In genomic region chr1:144002141-144002881, GRCh38 we compare ENCODE assay signal across 8 cellular contexts. TPM values are rescaled to one million over a fixed set of nuclear protein-coding genes. Genes with fewer than 3 reads are reported as not detected.
DNase-seq lines count a peak whose midpoint lies in the region; ATAC-seq and TF ChIP-seq lines count a peak whose summit lies in the region.
"Not testable (repeated sequence)": the region's sequence is repeated elsewhere in the genome, so short reads cannot be mapped to it uniquely, and the experiment has no call there.

No MANE protein-coding gene starts in this region.

- not testable (repeated sequence) for H4K20me1 ChIP-seq in IMR-90 (ENCODE audit: insufficient read depth, low read length)

- H3K79me1 ChIP-seq in IMR-90 (ENCODE audit: low read depth in 1 of 2, low read length in 2 of 2) = not testable (repeated sequence)

- POLR2A ChIA-PET in IMR-90 (lab: Charles Lee; ENCODE audit: unreplicated experiment) = not testable (repeated sequence)

- H2AK5ac ChIP-seq in IMR-90 (ENCODE audit: low read depth, low read length) = not testable (repeated sequence)

- intact Hi-C loops in IMR-90 (cut with micrococcal nuclease) = not testable (repeated sequence)

- H3K36me3 Mint-ChIP-seq in endodermal cell (ENCODE audit: low read depth); stimulated activated memory B cell treated with anti-CD40 and anti-IgM and Interleukin-4, amounts not matched to agents 10 μg/mL and 1 μg/mL and 100 μg/mL, for 72 hours: not testable (repeated sequence)

- DNase-seq in IMR-90 = peak; percentile 0
- not testable (repeated sequence) for DNase-seq in WERI-Rb-1; left lobe of liver (ENCODE audit: low spot score)
- peak; percentile 23 for DNase-seq in endodermal cell

- in situ Hi-C loops in IMR-90 (cut with MboI; ENCODE audit: low sequenced_read_pairs) = not testable (repeated sequence)

- H3K27me3 ChIP-seq in IMR-90 (ENCODE audit: control insufficient read depth, insufficient read depth, low read length); WERI-Rb-1 (ENCODE audit: insufficient read depth, low read depth, severe bottlenecking); endodermal cell (ENCODE audit: control insufficient read depth, insufficient read depth, low read length, poor library complexity, severe bottlenecking): not testable (repeated sequence)

- not testable (repeated sequence) for H2AFZ ChIP-seq in IMR-90 (replicated peaks; ENCODE audit: low read length, poor library complexity)

- ATAC-seq in GM19463 (IDR thresholded peaks at IDR 0.05; ENCODE audit: unreplicated experiment) (peak; percentile 90), HG02588 (IDR thresholded peaks at IDR 0.05; ENCODE audit: unreplicated experiment) (peak; percentile 80), left lobe of liver (peak; percentile 44)
- ATAC-seq in IMR-90 (ENCODE audit: low read depth) = not testable (repeated sequence)
- ATAC-seq in stimulated activated memory B cell treated with anti-CD40 and anti-IgM and Interleukin-4, amounts not matched to agents 10 μg/mL and 1 μg/mL and 100 μg/mL, for 72 hours = peak; percentile 84

- not testable (repeated sequence) for H2BK20ac ChIP-seq in IMR-90 (ENCODE audit: low read depth, low read length)

- H3K4me2 ChIP-seq in IMR-90 (ENCODE audit: low read depth, low read length) = not testable (repeated sequence)

- H2BK120ac ChIP-seq in IMR-90 (ENCODE audit: low read depth, low read length) = not testable (repeated sequence)

- H4K91ac ChIP-seq in IMR-90 (ENCODE audit: insufficient read depth, low read depth, low read length) = not testable (repeated sequence)

- H3K23ac ChIP-seq in IMR-90 (ENCODE audit: low read depth, low read length) = not testable (repeated sequence)

- H3K4me3 ChIP-seq in IMR-90 (ENCODE audit: insufficient read depth, low read depth, low read length); WERI-Rb-1 (ENCODE audit: low read depth, low read length); endodermal cell (ENCODE audit: low read length): not testable (repeated sequence)

- not testable (repeated sequence) for H3K36me3 ChIP-seq in IMR-90 (ENCODE audit: control insufficient read depth, insufficient read depth, low read length); WERI-Rb-1; endodermal cell (ENCODE audit: control insufficient read depth, insufficient read depth, low read length)

- H2BK15ac ChIP-seq in IMR-90 (ENCODE audit: low read depth, low read length) = not testable (repeated sequence)

- not testable (repeated sequence) for H2BK5ac ChIP-seq in IMR-90 (ENCODE audit: low read depth, low read length, poor library complexity, severe bottlenecking)

- H3K18ac ChIP-seq in IMR-90 (ENCODE audit: low read depth, low read length) = not testable (repeated sequence)

- no CpG with 5 or more reads among the region's 7 CpGs for WGBS in IMR-90 (ENCODE audit: extremely low coverage in 2 of 2, insufficient read length in 1 of 2), 2 experiments
- 23% methylated on average over 3 of the region's 7 CpGs; no CpG with 5 or more reads in 1 of the 2 experiments for WGBS in endodermal cell (ENCODE audit: insufficient coverage in 1 of 2, insufficient read length in 1 of 2), 2 experiments

- CTCF ChIA-PET in IMR-90 (lab: Yijun Ruan, JAX) = not testable (repeated sequence)

- peak; percentile 25 for TF ChIP-seq CTCF in GM12873 (IDR thresholded peaks at IDR 0.05; ENCODE audit: insufficient read depth, low read depth, low read length, missing control alignments)
- TF ChIP-seq CTCF in IMR-90 (conservative IDR thresholded peaks at IDR 0.05; ENCODE audit: low read depth, low read length) = not testable (repeated sequence)
- TF ChIP-seq CTCF in WERI-Rb-1 (IDR thresholded peaks at IDR 0.05; ENCODE audit: low read depth, low read length) = 0 out of 2 replicates have a peak, but pooled peaks have one; percentile 3
- peak; percentile 35 for TF ChIP-seq CTCF in endodermal cell (conservative IDR thresholded peaks at IDR 0.05)

- not testable (repeated sequence) for H3K4me3 Mint-ChIP-seq in endodermal cell; stimulated activated memory B cell treated with anti-CD40 and anti-IgM and Interleukin-4, amounts not matched to agents 10 μg/mL and 1 μg/mL and 100 μg/mL, for 72 hours

- not testable (repeated sequence) for H3K27ac Mint-ChIP-seq in endodermal cell; stimulated activated memory B cell treated with anti-CD40 and anti-IgM and Interleukin-4, amounts not matched to agents 10 μg/mL and 1 μg/mL and 100 μg/mL, for 72 hours

- H3K9ac ChIP-seq in IMR-90 (ENCODE audit: low read depth, low read length); endodermal cell (ENCODE audit: extremely low read depth, low read length, poor library complexity, severe bottlenecking): not testable (repeated sequence)

- not testable (repeated sequence) for BruUV-seq in IMR-90 (replicated peaks; lab: Mats Ljungman, UMichigan)

- not testable (repeated sequence) for H4K8ac ChIP-seq in IMR-90 (ENCODE audit: low read depth in 2 of 2, low read length in 2 of 2)

- TF ChIP-seq POLR2A in IMR-90 (IDR thresholded peaks at IDR 0.05; ENCODE audit: low read depth, low read length) = not testable (repeated sequence)

- dilution Hi-C loops in IMR-90 (cut with HindIII; ENCODE audit: low sequenced_read_pairs, unreplicated experiment) = not testable (repeated sequence)

- TF ChIP-seq RAD21 in IMR-90 (IDR thresholded peaks at IDR 0.05; ENCODE audit: low read length) = not testable (repeated sequence)

- H2AK9ac ChIP-seq in IMR-90 (replicated peaks; ENCODE audit: low read depth, low read length, poor library complexity) = not testable (repeated sequence)

- H3K27ac ChIP-seq in IMR-90 (ENCODE audit: insufficient read depth, low read length); WERI-Rb-1; endodermal cell (ENCODE audit: low read depth, low read length): not testable (repeated sequence)

- not testable (repeated sequence) for H3K4me1 Mint-ChIP-seq in endodermal cell; stimulated activated memory B cell treated with anti-CD40 and anti-IgM and Interleukin-4, amounts not matched to agents 10 μg/mL and 1 μg/mL and 100 μg/mL, for 72 hours

- H3K9me3 Mint-ChIP-seq in endodermal cell; stimulated activated memory B cell treated with anti-CD40 and anti-IgM and Interleukin-4, amounts not matched to agents 10 μg/mL and 1 μg/mL and 100 μg/mL, for 72 hours: not testable (repeated sequence)

- not testable (repeated sequence) for H3K9me3 ChIP-seq in IMR-90 (ENCODE audit: control insufficient read depth, insufficient read depth, low read length); WERI-Rb-1 (ENCODE audit: severe bottlenecking); endodermal cell (ENCODE audit: control insufficient read depth, low read length)

- H3K4ac ChIP-seq in IMR-90 (ENCODE audit: low read depth, low read length) = not testable (repeated sequence)

- not testable (repeated sequence) for H4K5ac ChIP-seq in IMR-90 (ENCODE audit: low read depth, low read length)

- H3K27me3 Mint-ChIP-seq in endodermal cell (ENCODE audit: insufficient read depth); stimulated activated memory B cell treated with anti-CD40 and anti-IgM and Interleukin-4, amounts not matched to agents 10 μg/mL and 1 μg/mL and 100 μg/mL, for 72 hours: not testable (repeated sequence)

- H3K56ac ChIP-seq in IMR-90 (ENCODE audit: extremely low read depth, insufficient read depth, low read length) = not testable (repeated sequence)

- H3K9me1 ChIP-seq in IMR-90 (ENCODE audit: insufficient read depth, low read length) = not testable (repeated sequence)

- not testable (repeated sequence) for H3K4me1 ChIP-seq in IMR-90 (ENCODE audit: control insufficient read depth, insufficient read depth, low read length); endodermal cell (ENCODE audit: control insufficient read depth, insufficient read depth, low read length)

- H3K14ac ChIP-seq in IMR-90 (replicated peaks; ENCODE audit: low read depth, low read length) = not testable (repeated sequence)

RNA-seq across cellular contexts. Expression of gene FAM72C, which starts 30.5 kb away (rescaled TPM):
- total RNA-seq in IMR-90 (2012; rRNA removed) = 0.72 and 0.83 TPM in 2 replicates
- 1.4 and 1.8 TPM in 2 replicates for polyA plus RNA-seq in IMR-90 (2012; rRNA removed)
- polyA plus RNA-seq in IMR-90 (2012; cell fraction: cytosol; rRNA removed) = 0.15 and 0.79 TPM in 2 replicates
- 0.16 and 1.0 TPM in 2 replicates for polyA plus RNA-seq in IMR-90 (2012; cell fraction: nucleus; rRNA removed; ENCODE audit: low replicate concordance)
- total RNA-seq in endodermal cell = 1 to 10 TPM; 5.4 to 5.8 TPM
- 14.5 TPM for polyA plus RNA-seq in endodermal cell (2013, experiment 1 of 2)
- 13.1 TPM for polyA plus RNA-seq in endodermal cell (2013, experiment 2 of 2)
- not detected for total RNA-seq in left lobe of liver
